17 cellular contexts compared by ENCODE assay signal in genomic region chr6:11902527-11902926, GRCh38.
DNase-seq lines count a peak whose midpoint lies in the region; ATAC-seq, FAIRE-seq and TF ChIP-seq lines count a peak whose summit lies in the region.
"Had no signal": no experiment of that assay in that cellular context is flagged by ENCODE, and none has a peak within 500 bp of the region (broad histone marks: within the 10 kb centered on the region; RNA-seq: fewer than 3 reads in every experiment).

No MANE protein-coding gene starts in this region.

- no TSS peak for BruUV-seq in K562 (replicated peaks; lab: Mats Ljungman, UMichigan)
- no TSS peak for BruUV-seq in HepG2 (replicated peaks; lab: Mats Ljungman, UMichigan)

- H3K36me3 ChIP-seq in K562 (ENCODE audit: control insufficient read depth, insufficient read depth, low read length) (no peaks in the 10 kb centered on the region), uterus (no peaks in the 10 kb centered on the region), HepG2 (replicated peaks in 1 of 2; ENCODE audit: control insufficient read depth in 1 of 2, insufficient read depth in 2 of 2, low read length in 2 of 2) (no peaks in the 10 kb centered on the region)
- H3K36me3 ChIP-seq: BE2C had no signal

- CTCF ChIA-PET in K562 (lab: Yijun Ruan, JAX; ENCODE audit: low intra/inter-chr PET ratio) (no interaction called here), HEK293T (lab: Yijun Ruan, JAX) (no interaction called here), HepG2 (lab: Yijun Ruan, JAX; ENCODE audit: low intra/inter-chr PET ratio, low total read pairs) (no interaction called here)

- no peaks in the 10 kb centered on the region for H3K9me1 ChIP-seq in K562 (ENCODE audit: control insufficient read depth, insufficient read depth, low read length)

- H3K4me3 ChIP-seq in K562 (no peak overlapping the region), uterus (no peak overlapping the region), HepG2 (replicated peaks in 1 of 3; ENCODE audit: insufficient read depth in 1 of 3, low read depth in 2 of 3, low read length in 3 of 3) (no peak overlapping the region)
- H3K4me3 ChIP-seq: A549, GM23248 had no signal

- no peaks in the 10 kb centered on the region for H3K79me2 ChIP-seq in K562 (ENCODE audit: control insufficient read depth, insufficient read depth, low read length)
- no peaks in the 10 kb centered on the region for H3K79me2 ChIP-seq in HepG2 (ENCODE audit: insufficient read depth, low read length)

- 83% methylated on average over 2 of the region's 2 CpGs for WGBS in K562 (ENCODE audit: insufficient coverage, low coverage, missing lambda C conversion rate)
- WGBS in HepG2 (ENCODE audit: low lambda C conversion rate) = 25% methylated on average over 2 of the region's 2 CpGs

- H3K9me3 Mint-ChIP-seq in stimulated activated naive B cell treated with anti-CD40 and anti-IgM and Interleukin-4, amounts not matched to agents 10 μg/mL and 1 μg/mL and 100 μg/mL, for 72 hours = peaks cover 2 to 4% of the 10 kb centered on the region in 2 donors

- no peak overlapping the region for H3K4me3 Mint-ChIP-seq in stimulated activated naive B cell treated with anti-CD40 and anti-IgM and Interleukin-4, amounts not matched to agents 10 μg/mL and 1 μg/mL and 100 μg/mL, for 72 hours

- DNase-seq in K562 (ENCODE audit: extremely low read depth in 1 of 4, low spot score in 3 of 4) (no peak), HEK293T (ENCODE audit: extremely low spot score) (no peak), uterus (no peak), HepG2 (ENCODE audit: low spot score) (no peak)
- DNase-seq in stimulated activated naive B cell treated with anti-CD40 and anti-IgM and Interleukin-4, amounts not matched to agents 10 μg/mL and 1 μg/mL and 100 μg/mL, for 72 hours = no peak
- DNase-seq in NK-92 treated with Interleukin-12 subunit alpha and Interleukin-12 subunit beta, amount 100 ng/mL, for 24 hours (lab: John Stamatoyannopoulos, UW) = no peak
- DNase-seq: BE2C; CD4-positive, alpha-beta memory T cell; DMS79; GM23248; H7 had no signal

- H3K4me1 Mint-ChIP-seq in stimulated activated naive B cell treated with anti-CD40 and anti-IgM and Interleukin-4, amounts not matched to agents 10 μg/mL and 1 μg/mL and 100 μg/mL, for 72 hours = peaks cover 12 to 19% of the 10 kb centered on the region in 2 donors

- H3K4me1 ChIP-seq in K562 (replicated peaks in 1 of 2; ENCODE audit: control insufficient read depth in 2 of 2, insufficient read depth in 2 of 2, low read length in 2 of 2) (no peaks in the 10 kb centered on the region), uterus (no peaks in the 10 kb centered on the region), HepG2 (ENCODE audit: insufficient read depth, low read length) (no peaks in the 10 kb centered on the region)
- H3K4me1 ChIP-seq: A549, BE2C had no signal

- H3K27me3 ChIP-seq in K562 (ENCODE audit: control insufficient read depth in 2 of 2, insufficient read depth in 2 of 2, low read length in 2 of 2) (no peaks in the 10 kb centered on the region), uterus (no peaks in the 10 kb centered on the region), HepG2 (ENCODE audit: control insufficient read depth in 1 of 2, insufficient read depth in 2 of 2, low read length in 2 of 2) (no peaks in the 10 kb centered on the region)
- H3K27me3 ChIP-seq: BE2C had no signal

- TF ChIP-seq EP300 in K562 (IDR thresholded peaks at IDR 0.05; ENCODE audit: low read length) (no peak), HepG2 (IDR thresholded peaks at IDR 0.05; ENCODE audit: low read depth in 2 of 2, low read length in 2 of 2) (no peak), HepG2 (CRISPR knock-in tag; IDR thresholded peaks at IDR 0.05; ENCODE audit: borderline replicate concordance) (no peak)

- peak overlapping the region; percentile 48 for H2AFZ ChIP-seq in K562 (ENCODE audit: low read depth, low read length)
- no peak overlapping the region for H2AFZ ChIP-seq in HepG2 (ENCODE audit: low read length)
- H2AFZ ChIP-seq: GM23248 had no signal

- H3K27ac ChIP-seq in K562 (ENCODE audit: extremely low read depth, low read depth, low read length) (no peak overlapping the region), uterus (no peak overlapping the region), HepG2 (ENCODE audit: extremely low read length, insufficient read depth, low read length) (no peak overlapping the region)
- H3K27ac ChIP-seq: A549, C4-2B, GM23248 had no signal

- no peak overlapping the region for H3K9ac ChIP-seq in K562 (ENCODE audit: insufficient read depth in 1 of 2, low read depth in 2 of 2, low read length in 2 of 2)
- no peak overlapping the region for H3K9ac ChIP-seq in HepG2 (ENCODE audit: insufficient read depth, low read depth, low read length)
- H3K9ac ChIP-seq: GM23248 had no signal

- TF ChIP-seq CTCF in K562 (IDR thresholded peaks at IDR 0.05 in 2 of 3, conservative IDR thresholded peaks at IDR 0.05 in 1 of 3; ENCODE audit: insufficient read depth in 2 of 3, low read depth in 1 of 3, low read length in 3 of 3) = no peak
- TF ChIP-seq CTCF in uterus (IDR thresholded peaks at IDR 0.05) = no peak
- TF ChIP-seq CTCF in HepG2 (CRISPR knock-in tag; IDR thresholded peaks at IDR 0.05) = no peak

- FAIRE-seq in K562 (lab: Jason Lieb, UNC) = no peak
- no peak for FAIRE-seq in HepG2 (lab: Jason Lieb, UNC)
- FAIRE-seq: A549, G401.6, GM12891 had no signal

- H3K9me3 ChIP-seq in K562 (replicated peaks; ENCODE audit: control insufficient read depth, insufficient read depth, low read depth, low read length) = peaks cover 16% of the 10 kb centered on the region; the same call in 1 of the 2 replicates
- H3K9me3 ChIP-seq in uterus = no peaks in the 10 kb centered on the region
- no peaks in the 10 kb centered on the region for H3K9me3 ChIP-seq in HepG2 (ENCODE audit: low read length)
- H3K9me3 ChIP-seq: A549, BE2C had no signal

- peaks cover 24 to 30% of the 10 kb centered on the region in 2 donors for H3K27me3 Mint-ChIP-seq in stimulated activated naive B cell treated with anti-CD40 and anti-IgM and Interleukin-4, amounts not matched to agents 10 μg/mL and 1 μg/mL and 100 μg/mL, for 72 hours

- no peaks in the 10 kb centered on the region for H3K36me3 Mint-ChIP-seq in stimulated activated naive B cell treated with anti-CD40 and anti-IgM and Interleukin-4, amounts not matched to agents 10 μg/mL and 1 μg/mL and 100 μg/mL, for 72 hours
- H3K36me3 Mint-ChIP-seq: CD4-positive, alpha-beta memory T cell had no signal

- no peak overlapping the region for H3K4me2 ChIP-seq in K562 (ENCODE audit: insufficient read depth, low read length)
- H3K4me2 ChIP-seq in HepG2 (ENCODE audit: low read depth, low read length) = no peak overlapping the region
- H3K4me2 ChIP-seq: A549 had no signal

- POLR2A ChIA-PET in K562 (lab: Yijun Ruan, JAX) = no interaction called here
- POLR2A ChIA-PET in HEK293T (lab: Yijun Ruan, JAX) = no interaction called here
- POLR2A ChIA-PET in HepG2 (lab: Yijun Ruan, JAX) = no interaction called here

- H4K20me1 ChIP-seq in K562 (replicated peaks; ENCODE audit: control insufficient read depth, insufficient read depth, low read length) (no peaks in the 10 kb centered on the region), HepG2 (ENCODE audit: insufficient read depth, low read length) (no peaks in the 10 kb centered on the region)

- TF ChIP-seq POLR2A in K562 (conservative IDR thresholded peaks at IDR 0.05) (no peak), uterus (IDR thresholded peaks at IDR 0.05) (no peak), HepG2 (IDR thresholded peaks at IDR 0.05; ENCODE audit: insufficient read depth in 1 of 2, low read depth in 2 of 2, low read length in 2 of 2) (no peak)

- ATAC-seq in GM19463 (IDR thresholded peaks at IDR 0.05; ENCODE audit: unreplicated experiment) (peak; percentile 62), HG02610 (IDR thresholded peaks at IDR 0.05; ENCODE audit: unreplicated experiment) (peak; percentile 50), K562 (no peak), HepG2 (no peak)
- peak; percentile 78 to 85 for ATAC-seq in stimulated activated naive B cell treated with anti-CD40 and anti-IgM and Interleukin-4, amounts not matched to agents 10 μg/mL and 1 μg/mL and 100 μg/mL, for 72 hours (replicated peaks)
- ATAC-seq: A549 had no signal

- intact Hi-C loops in K562 (cut with micrococcal nuclease) = no loop called here
- intact Hi-C loops in uterus (cut with DNase I; ENCODE audit: low total_unique reads) = no loop called here
- intact Hi-C loops in HepG2 (cut with micrococcal nuclease; ENCODE audit: unreplicated experiment) = no loop called here

- in situ Hi-C loops in K562 (cut with MboI) (no loop called here), HepG2 (cut with HindIII; ENCODE audit: extremely low pct_ligation_motif_present, low pct_unique_long_range_greater_than_20kb) (no loop called here)

- TF ChIP-seq RAD21 in K562 (CRISPR knock-in tag; conservative IDR thresholded peaks at IDR 0.05 in 1 of 2, IDR thresholded peaks at IDR 0.05 in 1 of 2) (no peak), HepG2 (CRISPR knock-in tag; IDR thresholded peaks at IDR 0.05) (no peak)

- no peak overlapping the region for H3K27ac Mint-ChIP-seq in stimulated activated naive B cell treated with anti-CD40 and anti-IgM and Interleukin-4, amounts not matched to agents 10 μg/mL and 1 μg/mL and 100 μg/mL, for 72 hours
- H3K27ac Mint-ChIP-seq: CD4-positive, alpha-beta memory T cell had no signal

TF ChIP-seq in K562, 482 proteins besides CTCF, POLR2A, EP300 and RAD21 (continues in another document):
- TF ChIP-seq RBM17 (IDR thresholded peaks at IDR 0.05; ENCODE audit: borderline replicate concordance, low read depth, low read length) = no peak

TF ChIP-seq in HEK293T, 16 proteins besides CTCF, POLR2A, EP300 and RAD21 (continues in another document):
- no peak for TF ChIP-seq FOXA1 (IDR thresholded peaks at IDR 0.05)
- no peak for TF ChIP-seq ARNT (IDR thresholded peaks at IDR 0.05)
- TF ChIP-seq TARDBP (IDR thresholded peaks at IDR 0.05) = no peak
- no peak for TF ChIP-seq LEF1 (IDR thresholded peaks at IDR 0.05; ENCODE audit: borderline replicate concordance)

TF ChIP-seq in HepG2, 621 proteins besides CTCF, POLR2A, EP300 and RAD21 (continues in another document):
- TF ChIP-seq ZSCAN22 (CRISPR knock-in tag; IDR thresholded peaks at IDR 0.05) = no peak
- no peak for TF ChIP-seq CC2D1A (CRISPR knock-in tag; IDR thresholded peaks at IDR 0.05)
- TF ChIP-seq, protein P1, sequence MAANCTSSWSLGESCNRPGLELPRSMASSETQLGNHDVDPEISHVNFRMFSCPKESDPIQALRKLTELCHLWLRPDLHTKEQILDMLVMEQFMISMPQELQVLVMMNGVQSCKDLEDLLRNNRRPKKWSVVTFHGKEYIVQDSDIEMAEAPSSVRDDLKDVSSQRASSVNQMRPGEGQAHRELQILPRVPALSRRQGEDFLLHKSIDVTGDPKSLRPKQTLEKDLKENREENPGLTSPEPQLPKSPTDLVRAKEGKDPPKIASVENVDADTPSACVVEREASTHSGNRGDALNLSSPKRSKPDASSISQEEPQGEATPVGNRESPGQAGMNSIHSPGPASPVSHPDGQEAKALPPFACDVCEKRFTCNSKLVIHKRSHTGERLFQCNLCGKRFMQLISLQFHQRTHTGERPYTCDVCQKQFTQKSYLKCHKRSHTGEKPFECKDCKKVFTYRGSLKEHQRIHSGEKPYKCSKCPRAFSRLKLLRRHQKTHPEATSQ (CRISPR knock-in tag; IDR thresholded peaks at IDR 0.05; ENCODE audit: borderline replicate concordance) = no peak
- no peak for TF ChIP-seq CEBPB (IDR thresholded peaks at IDR 0.05; ENCODE audit: borderline replicate concordance, low read depth, low read length)
- no peak for TF ChIP-seq NPAS2 (CRISPR knock-in tag; IDR thresholded peaks at IDR 0.05; ENCODE audit: borderline replicate concordance)
- TF ChIP-seq ZNF720 (CRISPR knock-in tag; IDR thresholded peaks at IDR 0.05) = no peak

Comparison
In these comparisons a context has a peak if more than half of its experiments do, and no peak if none do; other contexts are left out.
1. ATAC-seq: peak in GM19463 (single experiment), HG02610 (single experiment) and stimulated activated naive B cell treated with anti-CD40 and anti-IgM and Interleukin-4, amounts not matched to agents 10 μg/mL and 1 μg/mL and 100 μg/mL, for 72 hours (2 of 2); none in K562 (single experiment) and HepG2 (single experiment).